Comparison of ENCODE assay signal across 2 cellular contexts in the genomic region with DNA sequence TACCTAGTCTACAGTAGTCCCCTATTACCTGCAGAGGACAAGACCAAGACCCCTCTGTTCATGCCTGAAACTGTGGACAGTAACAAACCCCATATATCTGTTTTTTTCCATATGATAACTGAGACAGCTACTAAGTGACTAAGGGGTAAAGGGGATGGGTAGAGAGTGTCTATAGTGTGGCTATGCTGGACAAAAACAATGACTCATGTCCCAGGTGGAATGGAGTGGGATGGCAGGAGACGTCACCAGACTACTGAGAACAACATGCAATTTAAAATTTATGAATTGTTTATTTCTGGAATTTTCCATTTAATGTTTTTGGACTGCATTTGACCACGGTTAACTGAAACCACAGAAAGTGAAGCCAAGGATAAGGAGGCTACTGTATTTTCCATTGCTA.
TF ChIP-seq lines count a peak whose summit lies in the region.

No MANE protein-coding gene starts in this region.

TF ChIP-seq in SK-N-SH treated with all-trans-retinoic acid at 6 μM for 48 hours, 23 proteins besides CTCF, POLR2A, EP300 and RAD21 (continued from another document):
- TF ChIP-seq POU6F1 (CRISPR knock-in tag; IDR thresholded peaks at IDR 0.05; ENCODE audit: borderline replicate concordance, low read depth) (no peak), PPARA (CRISPR knock-in tag; IDR thresholded peaks at IDR 0.05; ENCODE audit: borderline replicate concordance) (no peak), CSDC2 (CRISPR knock-in tag; IDR thresholded peaks at IDR 0.05) (no peak), BACH2 (CRISPR knock-in tag; IDR thresholded peaks at IDR 0.05; ENCODE audit: borderline replicate concordance) (no peak), OSR1 (CRISPR knock-in tag; IDR thresholded peaks at IDR 0.05) (no peak)
- TF ChIP-seq, protein P1, sequence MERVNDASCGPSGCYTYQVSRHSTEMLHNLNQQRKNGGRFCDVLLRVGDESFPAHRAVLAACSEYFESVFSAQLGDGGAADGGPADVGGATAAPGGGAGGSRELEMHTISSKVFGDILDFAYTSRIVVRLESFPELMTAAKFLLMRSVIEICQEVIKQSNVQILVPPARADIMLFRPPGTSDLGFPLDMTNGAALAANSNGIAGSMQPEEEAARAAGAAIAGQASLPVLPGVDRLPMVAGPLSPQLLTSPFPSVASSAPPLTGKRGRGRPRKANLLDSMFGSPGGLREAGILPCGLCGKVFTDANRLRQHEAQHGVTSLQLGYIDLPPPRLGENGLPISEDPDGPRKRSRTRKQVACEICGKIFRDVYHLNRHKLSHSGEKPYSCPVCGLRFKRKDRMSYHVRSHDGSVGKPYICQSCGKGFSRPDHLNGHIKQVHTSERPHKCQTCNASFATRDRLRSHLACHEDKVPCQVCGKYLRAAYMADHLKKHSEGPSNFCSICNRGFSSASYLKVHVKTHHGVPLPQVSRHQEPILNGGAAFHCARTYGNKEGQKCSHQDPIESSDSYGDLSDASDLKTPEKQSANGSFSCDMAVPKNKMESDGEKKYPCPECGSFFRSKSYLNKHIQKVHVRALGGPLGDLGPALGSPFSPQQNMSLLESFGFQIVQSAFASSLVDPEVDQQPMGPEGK (CRISPR knock-in tag; IDR thresholded peaks at IDR 0.05; ENCODE audit: borderline replicate concordance) = no peak
- TF ChIP-seq, protein P2, sequence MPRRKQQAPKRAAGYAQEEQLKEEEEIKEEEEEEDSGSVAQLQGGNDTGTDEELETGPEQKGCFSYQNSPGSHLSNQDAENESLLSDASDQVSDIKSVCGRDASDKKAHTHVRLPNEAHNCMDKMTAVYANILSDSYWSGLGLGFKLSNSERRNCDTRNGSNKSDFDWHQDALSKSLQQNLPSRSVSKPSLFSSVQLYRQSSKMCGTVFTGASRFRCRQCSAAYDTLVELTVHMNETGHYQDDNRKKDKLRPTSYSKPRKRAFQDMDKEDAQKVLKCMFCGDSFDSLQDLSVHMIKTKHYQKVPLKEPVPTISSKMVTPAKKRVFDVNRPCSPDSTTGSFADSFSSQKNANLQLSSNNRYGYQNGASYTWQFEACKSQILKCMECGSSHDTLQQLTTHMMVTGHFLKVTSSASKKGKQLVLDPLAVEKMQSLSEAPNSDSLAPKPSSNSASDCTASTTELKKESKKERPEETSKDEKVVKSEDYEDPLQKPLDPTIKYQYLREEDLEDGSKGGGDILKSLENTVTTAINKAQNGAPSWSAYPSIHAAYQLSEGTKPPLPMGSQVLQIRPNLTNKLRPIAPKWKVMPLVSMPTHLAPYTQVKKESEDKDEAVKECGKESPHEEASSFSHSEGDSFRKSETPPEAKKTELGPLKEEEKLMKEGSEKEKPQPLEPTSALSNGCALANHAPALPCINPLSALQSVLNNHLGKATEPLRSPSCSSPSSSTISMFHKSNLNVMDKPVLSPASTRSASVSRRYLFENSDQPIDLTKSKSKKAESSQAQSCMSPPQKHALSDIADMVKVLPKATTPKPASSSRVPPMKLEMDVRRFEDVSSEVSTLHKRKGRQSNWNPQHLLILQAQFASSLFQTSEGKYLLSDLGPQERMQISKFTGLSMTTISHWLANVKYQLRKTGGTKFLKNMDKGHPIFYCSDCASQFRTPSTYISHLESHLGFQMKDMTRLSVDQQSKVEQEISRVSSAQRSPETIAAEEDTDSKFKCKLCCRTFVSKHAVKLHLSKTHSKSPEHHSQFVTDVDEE (CRISPR knock-in tag; IDR thresholded peaks at IDR 0.05) = no peak

TF ChIP-seq in SK-N-SH, 30 proteins besides CTCF, POLR2A, EP300 and RAD21 (continued from another document):
- TF ChIP-seq RXRA (IDR thresholded peaks at IDR 0.05; ENCODE audit: borderline replicate concordance, low read depth) = no peak
- no peak for TF ChIP-seq FOXJ3 (CRISPR knock-in tag; IDR thresholded peaks at IDR 0.05)
- no peak for TF ChIP-seq RCOR1 (IDR thresholded peaks at IDR 0.05; ENCODE audit: low read length)
- no peak for TF ChIP-seq MEF2A (IDR thresholded peaks at IDR 0.05; ENCODE audit: borderline replicate concordance, low read depth)
- TF ChIP-seq FOXM1 (IDR thresholded peaks at IDR 0.05; ENCODE audit: low read depth) = no peak
- no peak for TF ChIP-seq SMC3 (IDR thresholded peaks at IDR 0.05; ENCODE audit: low read depth, low read length)
- TF ChIP-seq GATA2 (CRISPR knock-in tag; IDR thresholded peaks at IDR 0.05) = no peak
- TF ChIP-seq, protein P3, sequence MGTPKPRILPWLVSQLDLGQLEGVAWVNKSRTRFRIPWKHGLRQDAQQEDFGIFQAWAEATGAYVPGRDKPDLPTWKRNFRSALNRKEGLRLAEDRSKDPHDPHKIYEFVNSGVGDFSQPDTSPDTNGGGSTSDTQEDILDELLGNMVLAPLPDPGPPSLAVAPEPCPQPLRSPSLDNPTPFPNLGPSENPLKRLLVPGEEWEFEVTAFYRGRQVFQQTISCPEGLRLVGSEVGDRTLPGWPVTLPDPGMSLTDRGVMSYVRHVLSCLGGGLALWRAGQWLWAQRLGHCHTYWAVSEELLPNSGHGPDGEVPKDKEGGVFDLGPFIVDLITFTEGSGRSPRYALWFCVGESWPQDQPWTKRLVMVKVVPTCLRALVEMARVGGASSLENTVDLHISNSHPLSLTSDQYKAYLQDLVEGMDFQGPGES (IDR thresholded peaks at IDR 0.05; ENCODE audit: low read depth, low read length) = no peak
- TF ChIP-seq, protein P4, sequence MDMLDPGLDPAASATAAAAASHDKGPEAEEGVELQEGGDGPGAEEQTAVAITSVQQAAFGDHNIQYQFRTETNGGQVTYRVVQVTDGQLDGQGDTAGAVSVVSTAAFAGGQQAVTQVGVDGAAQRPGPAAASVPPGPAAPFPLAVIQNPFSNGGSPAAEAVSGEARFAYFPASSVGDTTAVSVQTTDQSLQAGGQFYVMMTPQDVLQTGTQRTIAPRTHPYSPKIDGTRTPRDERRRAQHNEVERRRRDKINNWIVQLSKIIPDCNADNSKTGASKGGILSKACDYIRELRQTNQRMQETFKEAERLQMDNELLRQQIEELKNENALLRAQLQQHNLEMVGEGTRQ (IDR thresholded peaks at IDR 0.05; ENCODE audit: borderline replicate concordance, low read depth, low read length) = no peak
